In genomic region chr17:40363480-40363838, GRCh38 we compare ENCODE assay signal across 8 cellular contexts. TPM values are rescaled to one million over a fixed set of nuclear protein-coding genes. Genes with fewer than 3 reads are reported as not detected.
DNase-seq lines count a peak whose midpoint lies in the region; ATAC-seq, FAIRE-seq and TF ChIP-seq lines count a peak whose summit lies in the region.

No MANE protein-coding gene starts in this region.

- CTCF ChIA-PET in endothelial cell of umbilical vein (lab: Charles Lee), result interaction anchor here (0.9 to 18.3 kb wide), 11 partner anchors 8 to 196 kb away, joined by 3 to 530 read pairs (median 6); partner anchors contain the start of genes IGFBP4, RARA and TOP2A

- peak overlapping the region; percentile 58 for H2BK12ac ChIP-seq in neuronal stem cell (ENCODE audit: low read length)

- H3K4ac ChIP-seq in neuronal stem cell (ENCODE audit: low read length), result no peak overlapping the region

- H3K9me1 ChIP-seq in endothelial cell of umbilical vein (replicated peaks; ENCODE audit: control insufficient read depth, extremely low read depth, insufficient read depth, low read length), result no peaks in the 10 kb centered on the region

- H3K27me3 ChIP-seq in endothelial cell of umbilical vein (ENCODE audit: control insufficient read depth in 2 of 2, insufficient read depth in 2 of 2, low read length in 2 of 2) (no peaks in the 10 kb centered on the region), neuronal stem cell (ENCODE audit: control insufficient read depth in 3 of 3, insufficient read depth in 3 of 3, low read depth in 1 of 3, low read length in 3 of 3) (peaks cover 8 to 32% (median 16%) of the 10 kb centered on the region in 3 experiments)

- no peak overlapping the region for H4K8ac ChIP-seq in neuronal stem cell (ENCODE audit: low read depth, low read length)

- H4K20me1 ChIP-seq in endothelial cell of umbilical vein (replicated peaks; ENCODE audit: control insufficient read depth, extremely low read depth, insufficient read depth, low read length), result no peaks in the 10 kb centered on the region

- H3K9ac ChIP-seq in endothelial cell of umbilical vein (replicated peaks; ENCODE audit: extremely low read depth, insufficient read depth, low read length), result peak overlapping the region; percentile 1
- H3K9ac ChIP-seq in neuronal stem cell (ENCODE audit: low read depth, low read length, poor library complexity), result peak overlapping the region; percentile 94

- FAIRE-seq in endothelial cell of umbilical vein (lab: Jason Lieb, UNC) (no peak), HTR-8/SVneo (lab: Jason Lieb, UNC) (no peak)

- no peak for TF ChIP-seq CTCF in endothelial cell of umbilical vein (IDR thresholded peaks at IDR 0.05; ENCODE audit: extremely low read depth in 1 of 2, insufficient read depth in 1 of 2, low read depth in 1 of 2, low read length in 2 of 2)

- H3K36me3 ChIP-seq in endothelial cell of umbilical vein (ENCODE audit: control insufficient read depth in 2 of 2, extremely low read depth in 1 of 2, insufficient read depth in 2 of 2, low read length in 2 of 2), result no peaks in the 10 kb centered on the region
- no peaks in the 10 kb centered on the region for H3K36me3 ChIP-seq in neuronal stem cell (replicated peaks in 1 of 2; ENCODE audit: control insufficient read depth in 2 of 2, insufficient read depth in 2 of 2, low read length in 2 of 2)

- peak overlapping the region; percentile 92 for H2BK15ac ChIP-seq in neuronal stem cell (ENCODE audit: low read length)

- H3K4me3 ChIP-seq in endothelial cell of umbilical vein (replicated peaks in 1 of 3; ENCODE audit: insufficient read depth in 1 of 3, low read depth in 1 of 3, low read length in 3 of 3) (peak overlapping the region in 2 of 3 experiments; percentile 41 to 53), neuronal stem cell (ENCODE audit: low read length in 2 of 2) (peak overlapping the region; percentile 54 to 86)

- BruUV-seq in endothelial cell of umbilical vein (replicated peaks; lab: Mats Ljungman, UMichigan), result no TSS peak

- no peak overlapping the region for H3K27ac ChIP-seq in endothelial cell of umbilical vein (ENCODE audit: insufficient read depth, low read depth, low read length)
- H3K27ac ChIP-seq in neuronal stem cell (replicated peaks; ENCODE audit: low read length), result no peak overlapping the region

- H2BK5ac ChIP-seq in neuronal stem cell (ENCODE audit: low read length), result peak overlapping the region; percentile 82

- intact Hi-C loops in endothelial cell of umbilical vein (cut with micrococcal nuclease), result no loop called here

- H2AFZ ChIP-seq in endothelial cell of umbilical vein (ENCODE audit: low read depth, low read length) (peak overlapping the region; percentile 82), neuronal stem cell (ENCODE audit: low read length) (peak overlapping the region; percentile 96)

- peak overlapping the region; percentile 92 for H2AK5ac ChIP-seq in neuronal stem cell (ENCODE audit: low read depth, low read length)

- peak; percentile 17 for TF ChIP-seq POLR2A in endothelial cell of umbilical vein (IDR thresholded peaks at IDR 0.05; ENCODE audit: low read depth, low read length)

- H3K4me2 ChIP-seq in endothelial cell of umbilical vein (ENCODE audit: insufficient read depth, low read length), result peak overlapping the region; percentile 46
- peak overlapping the region; percentile 99 for H3K4me2 ChIP-seq in neuronal stem cell (ENCODE audit: insufficient read depth, low read length, poor library complexity, severe bottlenecking)

- H3K79me1 ChIP-seq in neuronal stem cell (ENCODE audit: low read depth, low read length), result peaks cover 1% of the 10 kb centered on the region

- peak overlapping the region; percentile 98 for H3K23ac ChIP-seq in neuronal stem cell (ENCODE audit: low read depth, low read length, poor library complexity)

- peak overlapping the region; percentile 38 for H3K14ac ChIP-seq in neuronal stem cell (ENCODE audit: low read length)

- dilution Hi-C loops in endothelial cell of umbilical vein (cut with MboI; ENCODE audit: extremely low pct_ligation_motif_present, low sequenced_read_pairs), result no loop called here

- no peaks in the 10 kb centered on the region for H3K79me2 ChIP-seq in endothelial cell of umbilical vein (ENCODE audit: control insufficient read depth, insufficient read depth, low read length)

- peak; percentile 43 for DNase-seq in ELR (ENCODE audit: low read depth)
- peak; percentile 66 for DNase-seq in NCI-H2227 (lab: John Stamatoyannopoulos, UW; ENCODE audit: unreplicated experiment)
- peak; percentile 31 for DNase-seq in endothelial cell of umbilical vein (ENCODE audit: low read depth, low spot score)
- no peak for DNase-seq in neuronal stem cell (ENCODE audit: low spot score)
- DNase-seq in DMS114 treated with DMSO at 0.1 percent for 48 hours (lab: John Stamatoyannopoulos, UW; ENCODE audit: unreplicated experiment), result no peak
- DNase-seq in hypothalamus (lab: John Stamatoyannopoulos, UW), result no peak
- DNase-seq in HTR-8/SVneo (ENCODE audit: insufficient read length, low spot score), result no peak

- no peak overlapping the region for H2BK120ac ChIP-seq in neuronal stem cell (ENCODE audit: low read depth, low read length)

- peaks cover 7% of the 10 kb centered on the region for H3K4me1 ChIP-seq in endothelial cell of umbilical vein (ENCODE audit: control insufficient read depth, extremely low read depth, insufficient read depth, low read length)
- peaks cover 2 to 9% of the 10 kb centered on the region in 2 donors for H3K4me1 ChIP-seq in neuronal stem cell (ENCODE audit: control insufficient read depth in 2 of 2, insufficient read depth in 1 of 2, low read depth in 1 of 2, low read length in 2 of 2)

- H3K9me3 ChIP-seq in endothelial cell of umbilical vein (replicated peaks; ENCODE audit: control insufficient read depth, insufficient read depth, low read length) (no peaks in the 10 kb centered on the region), neuronal stem cell (replicated peaks in 1 of 2; ENCODE audit: control insufficient read depth in 2 of 2, insufficient read depth in 1 of 2, low read depth in 1 of 2, low read length in 2 of 2) (peaks cover 0 to 1% of the 10 kb centered on the region in 2 donors)

- POLR2A ChIA-PET in endothelial cell of umbilical vein (lab: Charles Lee), result no interaction called here

- H3K18ac ChIP-seq in neuronal stem cell (ENCODE audit: low read length), result peak overlapping the region; percentile 95

- no peak overlapping the region for H4K91ac ChIP-seq in neuronal stem cell (ENCODE audit: low read depth, low read length, poor library complexity)

- ATAC-seq in GM19395 (IDR thresholded peaks at IDR 0.05; ENCODE audit: unreplicated experiment), result no peak

- no CpG with 5 or more reads among the region's 40 CpGs for WGBS in neuronal stem cell (ENCODE audit: extremely low coverage in 2 of 2, insufficient read length in 2 of 2, insufficient replicate concordance in 1 of 2), 2 donors

TF ChIP-seq in endothelial cell of umbilical vein, 7 proteins besides CTCF, POLR2A, EP300 and RAD21:
- no peak for TF ChIP-seq EZH2 (IDR thresholded peaks at IDR 0.05; ENCODE audit: borderline replicate concordance, low read depth, low read length, severe bottlenecking)
- TF ChIP-seq GATA2 (IDR thresholded peaks at IDR 0.05; ENCODE audit: insufficient read depth, insufficient read length, low read depth, low read length), result no peak
- no peak for TF ChIP-seq FOS (IDR thresholded peaks at IDR 0.05; ENCODE audit: borderline replicate concordance, insufficient read depth, low read length)
- TF ChIP-seq, protein P1, sequence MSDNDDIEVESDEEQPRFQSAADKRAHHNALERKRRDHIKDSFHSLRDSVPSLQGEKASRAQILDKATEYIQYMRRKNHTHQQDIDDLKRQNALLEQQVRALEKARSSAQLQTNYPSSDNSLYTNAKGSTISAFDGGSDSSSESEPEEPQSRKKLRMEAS (IDR thresholded peaks at IDR 0.05; ENCODE audit: insufficient read depth, insufficient read length), result no peak
- no peak for TF ChIP-seq MYC (IDR thresholded peaks at IDR 0.05; ENCODE audit: low read depth, low read length)

RNA-seq across cellular contexts. Expression of gene GJD3, which starts 1.1 kb away (rescaled TPM):
- total RNA-seq in endothelial cell of umbilical vein, result 0.39 and 0.40 TPM in 2 replicates
- polyA plus RNA-seq in endothelial cell of umbilical vein, result 0.10 TPM in 1 of 2 replicates, not detected in the other
- polyA plus RNA-seq in endothelial cell of umbilical vein (2011; cell fraction: cytosol; rRNA removed), result not detected in 2 replicates
- polyA plus RNA-seq in endothelial cell of umbilical vein (2011; cell fraction: nucleus; rRNA removed), result not detected in 2 replicates
- polyA plus RNA-seq in endothelial cell of umbilical vein (2012), result not detected in 2 replicates
- not detected in 2 replicates for polyA minus RNA-seq in endothelial cell of umbilical vein
- not detected for polyA minus RNA-seq in endothelial cell of umbilical vein (2011; cell fraction: cytosol; rRNA and poly(A)+ RNA removed)
- not detected in 2 replicates for polyA minus RNA-seq in endothelial cell of umbilical vein (2011; cell fraction: nucleus; rRNA and poly(A)+ RNA removed)
- 0.08 TPM for polyA plus RNA-seq in neuronal stem cell (2013, experiment 1 of 2)
- polyA plus RNA-seq in neuronal stem cell (2013, experiment 2 of 2), result 0.07 TPM

RNA-seq across cellular contexts. Expression of gene TOP2A, which starts 54.2 kb away (rescaled TPM):
- total RNA-seq in endothelial cell of umbilical vein, result 149 and 160 TPM in 2 replicates
- 25.5 and 31.3 TPM in 2 replicates for polyA plus RNA-seq in endothelial cell of umbilical vein
- 47.0 and 56.2 TPM in 2 replicates for polyA plus RNA-seq in endothelial cell of umbilical vein (2011; cell fraction: cytosol; rRNA removed)
- polyA plus RNA-seq in endothelial cell of umbilical vein (2011; cell fraction: nucleus; rRNA removed), result 57.3 and 98.0 TPM in 2 replicates
- 48.2 and 143 TPM in 2 replicates for polyA plus RNA-seq in endothelial cell of umbilical vein (2012)
- 25.2 and 29.2 TPM in 2 replicates for polyA minus RNA-seq in endothelial cell of umbilical vein
- polyA minus RNA-seq in endothelial cell of umbilical vein (2011; cell fraction: cytosol; rRNA and poly(A)+ RNA removed), result 107 TPM
- polyA minus RNA-seq in endothelial cell of umbilical vein (2011; cell fraction: nucleus; rRNA and poly(A)+ RNA removed), result 26.2 and 41.6 TPM in 2 replicates
- 269 TPM for polyA plus RNA-seq in neuronal stem cell (2013, experiment 1 of 2)
- 272 TPM for polyA plus RNA-seq in neuronal stem cell (2013, experiment 2 of 2)

RNA-seq across cellular contexts. Expression of gene RARA, which starts 54.5 kb away (rescaled TPM):
- total RNA-seq in endothelial cell of umbilical vein, result 37.8 and 43.4 TPM in 2 replicates
- polyA plus RNA-seq in endothelial cell of umbilical vein, result 11.2 and 11.9 TPM in 2 replicates
- polyA plus RNA-seq in endothelial cell of umbilical vein (2011; cell fraction: cytosol; rRNA removed), result 11.3 and 13.6 TPM in 2 replicates
- 9.9 and 12.3 TPM in 2 replicates for polyA plus RNA-seq in endothelial cell of umbilical vein (2011; cell fraction: nucleus; rRNA removed)
- polyA plus RNA-seq in endothelial cell of umbilical vein (2012), result 27.6 and 34.9 TPM in 2 replicates
- 11.6 and 20.5 TPM in 2 replicates for polyA minus RNA-seq in endothelial cell of umbilical vein
- polyA minus RNA-seq in endothelial cell of umbilical vein (2011; cell fraction: cytosol; rRNA and poly(A)+ RNA removed), result 6.7 TPM
- 8.0 and 10.0 TPM in 2 replicates for polyA minus RNA-seq in endothelial cell of umbilical vein (2011; cell fraction: nucleus; rRNA and poly(A)+ RNA removed)
- polyA plus RNA-seq in neuronal stem cell (2013, experiment 1 of 2), result 14.9 TPM
- 15.3 TPM for polyA plus RNA-seq in neuronal stem cell (2013, experiment 2 of 2)

Comparison
In these comparisons a context has a peak if more than half of its experiments do, and no peak if none do; other contexts are left out.
1. DNase-seq: peak in ELR (single experiment), NCI-H2227 (single experiment) and endothelial cell of umbilical vein (single experiment); none in neuronal stem cell (single experiment), DMS114 treated with DMSO at 0.1 percent for 48 hours (single experiment), hypothalamus (0 of 51) and HTR-8/SVneo (single experiment).